ENCODE assay signal across 9 cellular contexts in the genomic region with DNA sequence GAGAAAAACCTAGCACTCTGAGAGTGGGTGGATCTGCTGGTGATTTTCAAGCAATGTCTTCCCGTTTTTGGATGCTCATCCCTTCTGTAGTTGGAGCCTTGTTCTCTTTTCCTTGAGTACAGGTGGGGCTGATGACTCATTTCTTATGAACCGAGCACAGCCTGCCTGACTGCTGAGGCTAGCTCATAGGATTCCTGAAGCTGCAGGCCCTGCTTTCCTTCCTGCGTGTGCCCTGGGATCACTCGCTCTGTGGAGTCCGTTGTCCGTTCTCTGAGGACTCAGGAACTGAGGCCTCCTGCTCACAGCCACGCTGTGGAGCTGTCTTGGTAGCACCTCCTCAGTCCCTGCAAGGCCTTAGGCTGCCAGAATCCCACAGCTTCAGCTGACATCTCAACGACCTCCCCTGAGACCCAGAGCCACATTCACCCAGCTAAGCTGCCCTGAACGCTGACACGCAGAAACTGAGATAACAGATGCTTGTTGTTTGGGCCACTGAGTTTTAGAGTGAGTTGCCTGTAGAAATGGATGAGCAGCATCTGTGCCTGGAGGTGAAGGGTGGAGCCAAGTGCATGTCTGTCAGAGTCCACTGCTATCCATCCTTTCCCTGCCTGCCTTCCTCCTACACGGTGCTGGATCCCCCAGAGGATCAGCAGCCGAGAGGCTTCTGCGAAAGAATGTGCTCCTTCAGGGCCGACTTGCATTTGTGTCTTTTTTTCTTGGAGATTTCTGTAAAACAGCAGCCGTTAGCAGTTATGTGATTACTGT.
DNase-seq lines count a peak whose midpoint lies in the region; ATAC-seq and TF ChIP-seq lines count a peak whose summit lies in the region.
"Had no signal": no experiment of that assay in that cellular context is flagged by ENCODE, and none has a peak within 500 bp of the region (broad histone marks: within the 10 kb centered on the region; RNA-seq: fewer than 3 reads in every experiment).

No MANE protein-coding gene starts in this region.

- intact Hi-C loops in left ventricle myocardium inferior (cut with micrococcal nuclease) = no loop called here

- H3K9me3 ChIP-seq in left ventricle myocardium inferior (replicated peaks) = no peaks in the 10 kb centered on the region

- peak in 1 of 2 donors; percentile 27 for ATAC-seq in activated T-cell treated with anti-CD3 and anti-CD28 coated beads, Interleukin-2, amount 50 U/mL, for 4 hours
- peak; percentile 13 for ATAC-seq in activated CD8-positive, alpha-beta T cell treated with anti-CD3 and anti-CD28 coated beads, Interleukin-2, amount 10 ng/mL, durations not matched to agents 7 days and 5 days
- ATAC-seq in GM18870 (IDR thresholded peaks at IDR 0.05; ENCODE audit: unreplicated experiment) = no peak

- CTCF ChIA-PET in activated CD8-positive, alpha-beta T cell treated with anti-CD3 and anti-CD28 coated beads, Interleukin-2, amount 10 ng/mL, durations not matched to agents 7 days and 5 days (lab: Charles Lee) = interaction anchor here (0.6 to 2.4 kb wide), 8 partner anchors 8 to 284 kb away, joined by 3 to 10 read pairs (median 4); no protein-coding TSS in a partner anchor

- no peaks in the 10 kb centered on the region for H3K27me3 Mint-ChIP-seq in activated T-cell treated with anti-CD3 and anti-CD28 coated beads, Interleukin-2, amount 50 U/mL, for 4 hours (ENCODE audit: low read depth)
- no peaks in the 10 kb centered on the region for H3K27me3 Mint-ChIP-seq in activated CD8-positive, alpha-beta T cell treated with anti-CD3 and anti-CD28 coated beads, Interleukin-2, amount 10 ng/mL, durations not matched to agents 7 days and 5 days (ENCODE audit: low read depth)
- no peaks in the 10 kb centered on the region for H3K27me3 Mint-ChIP-seq in type B pancreatic cell

- POLR2A ChIA-PET in activated CD8-positive, alpha-beta T cell treated with anti-CD3 and anti-CD28 coated beads, Interleukin-2, amount 10 ng/mL, durations not matched to agents 7 days and 5 days (lab: Charles Lee) = interaction anchor here (0.5 to 1.5 kb wide), 6 partner anchors 10 to 35 kb away, joined by 3 to 4 read pairs (median 4); no protein-coding TSS in a partner anchor

- H3K36me3 Mint-ChIP-seq in activated T-cell treated with anti-CD3 and anti-CD28 coated beads, Interleukin-2, amount 50 U/mL, for 4 hours (ENCODE audit: insufficient read depth) = peaks cover 3% of the 10 kb centered on the region
- peaks cover 56% of the 10 kb centered on the region for H3K36me3 Mint-ChIP-seq in activated CD8-positive, alpha-beta T cell treated with anti-CD3 and anti-CD28 coated beads, Interleukin-2, amount 10 ng/mL, durations not matched to agents 7 days and 5 days (ENCODE audit: low read depth)
- H3K36me3 Mint-ChIP-seq in type B pancreatic cell = peaks cover 33% of the 10 kb centered on the region

- DNase-seq in activated T-cell treated with anti-CD3 and anti-CD28 coated beads, Interleukin-2, amount 50 U/mL, for 4 hours = no peak
- DNase-seq in activated T-cell treated with anti-CD3 and anti-CD28 coated beads for 4 hours = no peak
- no peak for DNase-seq in activated CD8-positive, alpha-beta T cell treated with anti-CD3 and anti-CD28 coated beads, Interleukin-2, amount 10 ng/mL, durations not matched to agents 7 days and 5 days
- no peak for DNase-seq in left ventricle myocardium inferior
- DNase-seq in type B pancreatic cell (ENCODE audit: extremely low spot score, unreplicated experiment) = no peak
- DNase-seq in NCI-H526 treated with DMSO at 0.1 percent for 48 hours (lab: John Stamatoyannopoulos, UW) = no peak
- no peak for DNase-seq in SIG-M5 treated with dmso at 0.1 percent for 504 hours (lab: John Stamatoyannopoulos, UW; ENCODE audit: unreplicated experiment)

- peak overlapping the region; percentile 83 for H3K27ac ChIP-seq in left ventricle myocardium inferior (replicated peaks)
- H3K27ac ChIP-seq: C4-2B had no signal

- H3K9me3 Mint-ChIP-seq in activated T-cell treated with anti-CD3 and anti-CD28 coated beads, Interleukin-2, amount 50 U/mL, for 4 hours = no peaks in the 10 kb centered on the region
- no peaks in the 10 kb centered on the region for H3K9me3 Mint-ChIP-seq in activated CD8-positive, alpha-beta T cell treated with anti-CD3 and anti-CD28 coated beads, Interleukin-2, amount 10 ng/mL, durations not matched to agents 7 days and 5 days (ENCODE audit: insufficient read depth)
- peaks cover 15% of the 10 kb centered on the region for H3K9me3 Mint-ChIP-seq in type B pancreatic cell

- no peak overlapping the region for H3K4me3 ChIP-seq in left ventricle myocardium inferior

- H3K27me3 ChIP-seq in left ventricle myocardium inferior (ENCODE audit: low read depth) = no peaks in the 10 kb centered on the region

- H3K4me1 Mint-ChIP-seq in activated T-cell treated with anti-CD3 and anti-CD28 coated beads, Interleukin-2, amount 50 U/mL, for 4 hours (ENCODE audit: low read depth) = peaks cover 93% of the 10 kb centered on the region
- H3K4me1 Mint-ChIP-seq in activated CD8-positive, alpha-beta T cell treated with anti-CD3 and anti-CD28 coated beads, Interleukin-2, amount 10 ng/mL, durations not matched to agents 7 days and 5 days (ENCODE audit: low read depth) = peaks cover 87% of the 10 kb centered on the region
- peaks cover 70% of the 10 kb centered on the region for H3K4me1 Mint-ChIP-seq in type B pancreatic cell (ENCODE audit: unreplicated experiment)

- H3K36me3 ChIP-seq in left ventricle myocardium inferior = no peaks in the 10 kb centered on the region

- peaks cover 76% of the 10 kb centered on the region for H3K4me1 ChIP-seq in left ventricle myocardium inferior

- peak overlapping the region; percentile 14 for H3K4me3 Mint-ChIP-seq in activated T-cell treated with anti-CD3 and anti-CD28 coated beads, Interleukin-2, amount 50 U/mL, for 4 hours
- peak overlapping the region; percentile 65 for H3K4me3 Mint-ChIP-seq in activated CD8-positive, alpha-beta T cell treated with anti-CD3 and anti-CD28 coated beads, Interleukin-2, amount 10 ng/mL, durations not matched to agents 7 days and 5 days
- peak overlapping the region; percentile 55 for H3K4me3 Mint-ChIP-seq in type B pancreatic cell

- TF ChIP-seq CTCF in left ventricle myocardium inferior (IDR thresholded peaks at IDR 0.05; ENCODE audit: borderline replicate concordance) = no peak
- TF ChIP-seq CTCF in type B pancreatic cell (conservative IDR thresholded peaks at IDR 0.05) = no peak

- peak overlapping the region; percentile 85 for H3K27ac Mint-ChIP-seq in activated CD8-positive, alpha-beta T cell treated with anti-CD3 and anti-CD28 coated beads, Interleukin-2, amount 10 ng/mL, durations not matched to agents 7 days and 5 days
- peak overlapping the region; percentile 88 for H3K27ac Mint-ChIP-seq in type B pancreatic cell

Comparison
In these comparisons a context has a peak if more than half of its experiments do, and no peak if none do; other contexts are left out.
1. H3K4me3 Mint-ChIP-seq: peak in every context shown above with its lines; median percentile 65 in activated CD8-positive, alpha-beta T cell treated with anti-CD3 and anti-CD28 coated beads, Interleukin-2, amount 10 ng/mL, durations not matched to agents 7 days and 5 days; 55 in type B pancreatic cell; 14 in activated T-cell treated with anti-CD3 and anti-CD28 coated beads, Interleukin-2, amount 50 U/mL, for 4 hours.